16 cellular contexts compared by ENCODE assay signal in genomic region chr15:62301993-62302665, GRCh38.
A peak's percentile ranks its signal among the peaks of the same experiment; 100 is the strongest.
DNase-seq lines count a peak whose midpoint lies in the region; ATAC-seq and TF ChIP-seq lines count a peak whose summit lies in the region.
"Had no signal": no experiment of that assay in that cellular context is flagged by ENCODE, and none has a peak within 500 bp of the region (broad histone marks: within the 10 kb centered on the region; RNA-seq: fewer than 3 reads in every experiment).

No MANE protein-coding gene starts in this region.

- no peaks in the 10 kb centered on the region for H3K9me3 ChIP-seq in thyroid gland
- H3K9me3 ChIP-seq: breast epithelium, stomach had no signal

- no peak overlapping the region for H3K4me3 Mint-ChIP-seq in chondrocyte (ENCODE audit: unreplicated experiment)
- H3K4me3 Mint-ChIP-seq: activated CD8-positive, alpha-beta T cell treated with anti-CD3 and anti-CD28 coated beads, Interleukin-2, amount 10 ng/mL, durations not matched to agents 7 days and 5 days had no signal

- ATAC-seq in left colon = peak; percentile 65
- ATAC-seq in GM21423 (IDR thresholded peaks at IDR 0.05; ENCODE audit: unreplicated experiment) = no peak
- ATAC-seq: activated CD8-positive, alpha-beta T cell treated with anti-CD3 and anti-CD28 coated beads, Interleukin-2, amount 10 ng/mL, durations not matched to agents 7 days and 5 days; activated naive CD4-positive, alpha-beta T cell treated with anti-CD3 and anti-CD28 coated beads, Interleukin-2, amount 50 U/mL, for 72 hours had no signal

- H3K27me3 Mint-ChIP-seq in chondrocyte (ENCODE audit: low read depth) = peaks cover 21% of the 10 kb centered on the region

- H3K36me3 Mint-ChIP-seq in chondrocyte (ENCODE audit: low read depth) = no peaks in the 10 kb centered on the region
- H3K36me3 Mint-ChIP-seq: activated naive CD4-positive, alpha-beta T cell treated with anti-CD3 and anti-CD28 coated beads, Interleukin-2, amount 50 U/mL, for 72 hours had no signal

- H3K27ac ChIP-seq in thyroid gland (peak overlapping the region in 2 of 3 donors; percentile 15 to 65), substantia nigra (ENCODE audit: low read depth, low read length, poor library complexity, severe bottlenecking) (no peak overlapping the region)
- H3K27ac ChIP-seq: breast epithelium, stomach had no signal

- H3K27ac Mint-ChIP-seq in chondrocyte (ENCODE audit: unreplicated experiment) = peak overlapping the region; percentile 34
- H3K27ac Mint-ChIP-seq: activated CD8-positive, alpha-beta T cell treated with anti-CD3 and anti-CD28 coated beads, Interleukin-2, amount 10 ng/mL, durations not matched to agents 7 days and 5 days; activated naive CD4-positive, alpha-beta T cell treated with anti-CD3 and anti-CD28 coated beads, Interleukin-2, amount 50 U/mL, for 72 hours had no signal

- 51 to 59% methylated on average over 3 of the region's 3 CpGs for WGBS in thyroid gland, 2 donors

- TF ChIP-seq POLR2A in thyroid gland (IDR thresholded peaks at IDR 0.05) = no peak

- H3K4me1 Mint-ChIP-seq in chondrocyte (ENCODE audit: low read depth) = peaks cover 14% of the 10 kb centered on the region

- intact Hi-C loops in left colon (cut with DNase I, micrococcal nuclease) = no loop called here
- intact Hi-C loops in thyroid gland (cut with DNase I) = no loop called here

- TF ChIP-seq CTCF in chondrocyte (IDR thresholded peaks at IDR 0.05) = no peak
- no peak for TF ChIP-seq CTCF in thyroid gland (IDR thresholded peaks at IDR 0.05)

- H3K27me3 ChIP-seq in thyroid gland = no peaks in the 10 kb centered on the region
- H3K27me3 ChIP-seq: breast epithelium, stomach had no signal

- H3K9me3 Mint-ChIP-seq in chondrocyte (ENCODE audit: low read depth) = no peaks in the 10 kb centered on the region
- H3K9me3 Mint-ChIP-seq: activated naive CD4-positive, alpha-beta T cell treated with anti-CD3 and anti-CD28 coated beads, Interleukin-2, amount 50 U/mL, for 72 hours had no signal

- peaks cover 19 to 26% of the 10 kb centered on the region in 2 donors for H3K4me1 ChIP-seq in thyroid gland
- H3K4me1 ChIP-seq: breast epithelium had no signal

- DNase-seq in GM04504 (ENCODE audit: low read depth) (peak; percentile 37), chondrocyte (ENCODE audit: low spot score) (no peak), left colon (no peak), thyroid gland (peak; percentile 47 to 60), substantia nigra (lab: John Stamatoyannopoulos, UW) (no peak)
- DNase-seq in activated CD8-positive, alpha-beta memory T cell treated with anti-CD3 and anti-CD28 coated beads, Interleukin-2, amount 50 U/mL, for 48 hours = no peak
- DNase-seq: activated CD8-positive, alpha-beta T cell treated with anti-CD3 and anti-CD28 coated beads, Interleukin-2, amount 10 ng/mL, durations not matched to agents 7 days and 5 days; head of caudate nucleus; NCI-H1105; NCI-H524; stimulated activated CD4-positive, alpha-beta T cell treated with anti-CD3 and anti-CD28 coated beads, Interleukin-2, amount 100 ng/mL, for 48 hours; stomach; T-helper 2 cell had no signal

- H3K4me3 ChIP-seq in thyroid gland (replicated peaks in 1 of 3) = no peak overlapping the region
- H3K4me3 ChIP-seq: breast epithelium, stomach had no signal

- H3K36me3 ChIP-seq in thyroid gland = no peaks in the 10 kb centered on the region
- H3K36me3 ChIP-seq: breast epithelium, stomach had no signal

Comparison
In these comparisons a context has a peak if more than half of its experiments do, and no peak if none do; other contexts are left out.
1. DNase-seq: peak in GM04504 (single experiment) and thyroid gland (2 of 2); none in chondrocyte (single experiment), left colon (0 of 2), activated CD8-positive, alpha-beta memory T cell treated with anti-CD3 and anti-CD28 coated beads, Interleukin-2, amount 50 U/mL, for 48 hours (single experiment) and substantia nigra (0 of 49).